Comparison of ENCODE assay signal across 8 cellular contexts in genomic region chr2:180006781-180007579, GRCh38. TPM values are rescaled to one million over a fixed set of nuclear protein-coding genes. Genes with fewer than 3 reads are reported as not detected.
DNase-seq lines count a peak whose midpoint lies in the region; ATAC-seq and TF ChIP-seq lines count a peak whose summit lies in the region.

TSS of gene CWC22 (minus strand) at chr2:180007297. CDS start at chr2:179993341, 13,956 bp downstream.

- H3K4me3 ChIP-seq in choroid plexus epithelial cell (ENCODE audit: low read depth, low read length) (peak within 1 kb of the TSS; percentile 96), kidney epithelial cell (ENCODE audit: low read depth, low read length) (peak within 1 kb of the TSS; percentile 99)

- POLR2A ChIA-PET in activated CD4-positive, alpha-beta T cell treated with anti-CD3 and anti-CD28 coated beads for 36 hours (lab: Charles Lee): no interaction called here

- DNase-seq in Ammon's horn (ENCODE audit: low spot score) (peak; percentile 98), GM19238 (ENCODE audit: insufficient read length, low spot score) (peak; percentile 36), NCI-H524 (lab: John Stamatoyannopoulos, UW) (peak; percentile 84 to 88), choroid plexus epithelial cell (ENCODE audit: low read depth) (peak; percentile 94), kidney epithelial cell (ENCODE audit: low read depth) (peak; percentile 68)
- peak; percentile 91 for DNase-seq in activated CD4-positive, alpha-beta T cell treated with anti-CD3 and anti-CD28 coated beads for 36 hours
- DNase-seq in stimulated activated CD4-positive, alpha-beta T cell treated with anti-CD3 and anti-CD28 coated beads, Interleukin-15, amount 100 ng/mL, for 48 hours (ENCODE audit: low read depth in 2 of 2): peak; percentile 71 to 76

- H3K27me3 ChIP-seq in kidney epithelial cell (ENCODE audit: control insufficient read depth, insufficient read depth, low read length): no peaks in the 10 kb centered on the region

- peaks cover 14% of the 10 kb centered on the region for H3K36me3 Mint-ChIP-seq in activated CD4-positive, alpha-beta T cell treated with anti-CD3 and anti-CD28 coated beads for 36 hours (ENCODE audit: low read depth)

- no peaks in the 10 kb centered on the region for H3K36me3 ChIP-seq in kidney epithelial cell (ENCODE audit: control insufficient read depth, insufficient read depth, low read length)

- H3K9me3 Mint-ChIP-seq in activated CD4-positive, alpha-beta T cell treated with anti-CD3 and anti-CD28 coated beads for 36 hours (ENCODE audit: low read depth): no peaks in the 10 kb centered on the region

- peak within 1 kb of the TSS; percentile 92 for H3K4me3 Mint-ChIP-seq in activated CD4-positive, alpha-beta T cell treated with anti-CD3 and anti-CD28 coated beads for 36 hours

- intact Hi-C loops in activated CD4-positive, alpha-beta T cell treated with anti-CD3 and anti-CD28 coated beads for 36 hours (cut with DNase I, micrococcal nuclease): loop anchor here (1.0 to 10.0 kb wide), 5 partner anchors 742 to 1885 kb away; partner anchors contain the start of genes UBE2E3 (in 2 of the 2), ITPRID2 (in 1 of the 2) and SESTD1 (in 1 of the 2)

- TF ChIP-seq CTCF in choroid plexus epithelial cell (conservative IDR thresholded peaks at IDR 0.05; ENCODE audit: low read depth, low read length) (no peak), kidney epithelial cell (IDR thresholded peaks at IDR 0.05; ENCODE audit: insufficient read depth, low read length, poor library complexity, severe bottlenecking) (no peak)

- no peaks in the 10 kb centered on the region for H3K27me3 Mint-ChIP-seq in activated CD4-positive, alpha-beta T cell treated with anti-CD3 and anti-CD28 coated beads for 36 hours

- H3K27ac Mint-ChIP-seq in activated CD4-positive, alpha-beta T cell treated with anti-CD3 and anti-CD28 coated beads for 36 hours: peak within 1 kb of the TSS; percentile 99

- CTCF ChIA-PET in activated CD4-positive, alpha-beta T cell treated with anti-CD3 and anti-CD28 coated beads for 36 hours (lab: Charles Lee): interaction anchor here (0.6 kb wide), 1 partner anchor 1911 kb away, joined by 4 read pairs; no protein-coding TSS in a partner anchor

- H3K4me1 Mint-ChIP-seq in activated CD4-positive, alpha-beta T cell treated with anti-CD3 and anti-CD28 coated beads for 36 hours: peaks cover 38% of the 10 kb centered on the region

- ATAC-seq in HG03442 (IDR thresholded peaks at IDR 0.05; ENCODE audit: unreplicated experiment): peak; percentile 97
- ATAC-seq in activated CD4-positive, alpha-beta T cell treated with anti-CD3 and anti-CD28 coated beads for 36 hours: peak; percentile 98

RNA-seq across cellular contexts. Expression of gene CWC22, which starts in this region (rescaled TPM):
- 10 to 100 TPM; 25.3 to 31.0 TPM for total RNA-seq in activated CD4-positive, alpha-beta T cell treated with anti-CD3 and anti-CD28 coated beads for 36 hours
- total RNA-seq in kidney epithelial cell: 15.3 and 18.0 TPM in 2 replicates

Comparison
In these comparisons a context has a peak if more than half of its experiments do, and no peak if none do; other contexts are left out.
1. Peak in every context shown above with its lines: DNase-seq, ATAC-seq and H3K4me3 ChIP-seq.
2. DNase-seq: peak in every context shown above with its lines; median percentile 98 in Ammon's horn; 94 in choroid plexus epithelial cell; 91 in activated CD4-positive, alpha-beta T cell treated with anti-CD3 and anti-CD28 coated beads for 36 hours; 86 in NCI-H524; 74 in stimulated activated CD4-positive, alpha-beta T cell treated with anti-CD3 and anti-CD28 coated beads, Interleukin-15, amount 100 ng/mL, for 48 hours; 68 in kidney epithelial cell; 36 in GM19238.